In genomic region chr1:52041551-52042185, GRCh38 we compare ENCODE assay signal across 33 cellular contexts. TPM values are rescaled to one million over a fixed set of nuclear protein-coding genes. Genes with fewer than 3 reads are reported as not detected.
"Had no signal": no experiment of that assay in that cellular context is flagged by ENCODE, and none has a peak within 500 bp of the region (broad histone marks: within the 10 kb centered on the region; RNA-seq: fewer than 3 reads in every experiment).

No MANE protein-coding gene starts in this region.

- H3K27ac ChIP-seq: adrenal gland, body of pancreas, esophagus squamous epithelium, gastrocnemius medialis, parathyroid adenoma, right atrium auricular region, uterus had no signal

- H3K36me3 ChIP-seq: uterus had no signal

- H3K4me1 ChIP-seq: adrenal gland, esophagus squamous epithelium, gastrocnemius medialis, parathyroid adenoma, right atrium auricular region, uterus had no signal

- H3K4me3 Mint-ChIP-seq: activated CD4-positive, alpha-beta memory T cell treated with anti-CD3 and anti-CD28 coated beads for 36 hours; activated CD4-positive, alpha-beta T cell treated with anti-CD3 and anti-CD28 coated beads, Interleukin-2, amount 10 ng/mL, durations not matched to agents 24 days and 14 days; activated naive CD4-positive, alpha-beta T cell treated with anti-CD3 and anti-CD28 coated beads for 36 hours; activated naive CD8-positive, alpha-beta T cell treated with anti-CD3 and anti-CD28 coated beads for 36 hours; activated T-helper 1 cell treated with anti-CD3 and anti-CD28 coated beads, Interleukin-12 subunit alpha, Interleukin-12 subunit beta, Interleukin-2, Interleukin-4 antibody, amounts not matched to agents 30 ng/mL and 10 ng/mL and 1 ng/mL, durations not matched to agents 14 hours and 24 hours and 36 hours; naive thymus-derived CD8-positive, alpha-beta T cell; neural crest cell; T-helper 17 cell had no signal

- ATAC-seq: body of pancreas; gastrocnemius medialis; left colon; naive thymus-derived CD8-positive, alpha-beta T cell; T-helper 17 cell had no signal

- H3K4me3 ChIP-seq: adrenal gland, body of pancreas, esophagus squamous epithelium, gastrocnemius medialis, right atrium auricular region, uterus had no signal

- FAIRE-seq: endothelial cell of umbilical vein, keratinocyte had no signal

- H3K9me3 Mint-ChIP-seq: activated CD4-positive, alpha-beta memory T cell treated with anti-CD3 and anti-CD28 coated beads for 36 hours; activated CD4-positive, alpha-beta T cell treated with anti-CD3 and anti-CD28 coated beads, Interleukin-2, amount 10 ng/mL, durations not matched to agents 24 days and 14 days; activated naive CD4-positive, alpha-beta T cell treated with anti-CD3 and anti-CD28 coated beads for 36 hours; activated naive CD8-positive, alpha-beta T cell treated with anti-CD3 and anti-CD28 coated beads for 36 hours; activated T-helper 1 cell treated with anti-CD3 and anti-CD28 coated beads, Interleukin-12 subunit alpha, Interleukin-12 subunit beta, Interleukin-2, Interleukin-4 antibody, amounts not matched to agents 30 ng/mL and 10 ng/mL and 1 ng/mL, durations not matched to agents 14 hours and 24 hours and 36 hours; naive thymus-derived CD8-positive, alpha-beta T cell; neural crest cell had no signal

- H3K4me1 Mint-ChIP-seq: neural crest cell had no signal

- H3K9me3 ChIP-seq: adrenal gland, body of pancreas, esophagus squamous epithelium, gastrocnemius medialis, right atrium auricular region, uterus had no signal

- H3K27me3 Mint-ChIP-seq: activated CD4-positive, alpha-beta memory T cell treated with anti-CD3 and anti-CD28 coated beads for 36 hours; activated CD4-positive, alpha-beta T cell treated with anti-CD3 and anti-CD28 coated beads, Interleukin-2, amount 10 ng/mL, durations not matched to agents 24 days and 14 days; activated naive CD8-positive, alpha-beta T cell treated with anti-CD3 and anti-CD28 coated beads for 36 hours; naive thymus-derived CD8-positive, alpha-beta T cell; T-helper 17 cell had no signal

- H3K27me3 ChIP-seq: adrenal gland, body of pancreas, esophagus squamous epithelium, gastrocnemius medialis, right atrium auricular region, uterus had no signal

- H3K27ac Mint-ChIP-seq: activated CD4-positive, alpha-beta memory T cell treated with anti-CD3 and anti-CD28 coated beads for 36 hours; activated CD4-positive, alpha-beta T cell treated with anti-CD3 and anti-CD28 coated beads, Interleukin-2, amount 10 ng/mL, durations not matched to agents 24 days and 14 days; activated naive CD4-positive, alpha-beta T cell treated with anti-CD3 and anti-CD28 coated beads for 36 hours; activated naive CD8-positive, alpha-beta T cell treated with anti-CD3 and anti-CD28 coated beads for 36 hours; activated T-helper 1 cell treated with anti-CD3 and anti-CD28 coated beads, Interleukin-12 subunit alpha, Interleukin-12 subunit beta, Interleukin-2, Interleukin-4 antibody, amounts not matched to agents 30 ng/mL and 10 ng/mL and 1 ng/mL, durations not matched to agents 14 hours and 24 hours and 36 hours; naive thymus-derived CD8-positive, alpha-beta T cell; T-helper 17 cell had no signal

- DNase-seq: activated CD4-positive, alpha-beta memory T cell treated with anti-CD3 and anti-CD28 coated beads for 36 hours; activated CD4-positive, alpha-beta T cell treated with anti-CD3 and anti-CD28 coated beads, Interleukin-2, amount 10 ng/mL, durations not matched to agents 24 days and 14 days; activated CD4-positive, CD25-positive, alpha-beta regulatory T cell treated with anti-CD3 and anti-CD28 coated beads, Interleukin-2, amount 50 U/mL, for 72 hours; activated CD8-positive, alpha-beta memory T cell treated with anti-CD3 and anti-CD28 coated beads, Interleukin-2, amount 50 U/mL, for 4 hours; activated effector memory CD4-positive, alpha-beta T cell treated with anti-CD3 and anti-CD28 coated beads, Interleukin-2, amount 50 U/mL, for 16 hours; activated naive CD4-positive, alpha-beta T cell treated with anti-CD3 and anti-CD28 coated beads for 36 hours; activated naive CD8-positive, alpha-beta T cell treated with anti-CD3 and anti-CD28 coated beads for 36 hours; activated T-cell treated with anti-CD3 and anti-CD28 coated beads, Interleukin-2, amount 50 U/mL, for 1 hour; adrenal gland; aorta; body of pancreas; cortex of kidney; esophagus squamous epithelium; gastrocnemius medialis; glutamatergic neuron; left colon; midbrain; naive thymus-derived CD8-positive, alpha-beta T cell; occipital lobe; stimulated activated CD4-positive, alpha-beta T cell treated with anti-CD3 and anti-CD28 coated beads, Interleukin-2, amount 100 ng/mL, for 48 hours; stimulated activated naive CD4-positive, alpha-beta T cell treated with Interleukin-2 at 50 U/mL for 16 hours; SW 1271; T-helper 17 cell; T1000; trophoblast cell; uterus had no signal

- H2AFZ ChIP-seq: parathyroid adenoma had no signal

- H3K9ac ChIP-seq: parathyroid adenoma had no signal

RNA-seq across cellular contexts. Expression of gene RAB3B, which starts 51.2 kb away (rescaled TPM):
- total RNA-seq: cardiac septum had no signal
